Comparison of ENCODE assay signal across 30 cellular contexts in genomic region chr17:16349461-16349860, GRCh38. TPM values are rescaled to one million over a fixed set of nuclear protein-coding genes. Genes with fewer than 3 reads are reported as not detected.
DNase-seq lines count a peak whose midpoint lies in the region; ATAC-seq and TF ChIP-seq lines count a peak whose summit lies in the region.
"Had no signal": no experiment of that assay in that cellular context is flagged by ENCODE, and none has a peak within 500 bp of the region (broad histone marks: within the 10 kb centered on the region; RNA-seq: fewer than 3 reads in every experiment).

No MANE protein-coding gene starts in this region.

- no peak for ATAC-seq in upper lobe of right lung
- ATAC-seq: activated CD8-positive, alpha-beta memory T cell treated with anti-CD3 and anti-CD28 coated beads, Interleukin-2, amount 10 ng/mL, durations not matched to agents 7 days and 5 days; gastroesophageal sphincter; lower lobe of right lung had no signal

- no peaks in the 10 kb centered on the region for H3K9me2 ChIP-seq in MM.1S (replicated peaks; ENCODE audit: insufficient read depth, low read length)

- H3K4me2 ChIP-seq in MM.1S (ENCODE audit: low read depth, low read length): no peak overlapping the region

- H4K20me1 ChIP-seq in MM.1S (ENCODE audit: insufficient read depth, low read length): no peaks in the 10 kb centered on the region

- H3K27ac Mint-ChIP-seq in activated naive CD4-positive, alpha-beta T cell treated with anti-CD3 and anti-CD28 coated beads, Interleukin-2, amount 50 U/mL, for 24 hours: peak overlapping the region; percentile 30
- H3K27ac Mint-ChIP-seq in activated naive CD4-positive, alpha-beta T cell treated with anti-CD3 and anti-CD28 coated beads, Interleukin-2, amount 10 ng/mL, durations not matched to agents 7 days and 5 days: no peak overlapping the region
- peak overlapping the region; percentile 55 for H3K27ac Mint-ChIP-seq in glutamatergic neuron (ENCODE audit: unreplicated experiment)
- H3K27ac Mint-ChIP-seq in HFFc6: no peak overlapping the region
- H3K27ac Mint-ChIP-seq: activated CD8-positive, alpha-beta memory T cell treated with anti-CD3 and anti-CD28 coated beads, Interleukin-2, amount 10 ng/mL, durations not matched to agents 7 days and 5 days; activated naive CD8-positive, alpha-beta T cell treated with anti-CD3 and anti-CD28 coated beads, Interleukin-2, amount 10 ng/mL, durations not matched to agents 7 days and 5 days; B cell had no signal

- 0 out of 2 replicates have a peak, but pooled peaks cover 4% of the 10 kb centered on the region for H3K27me3 ChIP-seq in MM.1S (replicated peaks; ENCODE audit: insufficient read depth, low read length)
- no peaks in the 10 kb centered on the region for H3K27me3 ChIP-seq in upper lobe of right lung
- H3K27me3 ChIP-seq: ascending aorta, colonic mucosa, gastroesophageal sphincter, testis had no signal

- no peaks in the 10 kb centered on the region for H3K36me3 ChIP-seq in MM.1S (replicated peaks; ENCODE audit: insufficient read depth, low read length)
- H3K36me3 ChIP-seq in upper lobe of right lung: no peaks in the 10 kb centered on the region

- H3K4me3 ChIP-seq in MM.1S (ENCODE audit: low read length) (no peak overlapping the region), upper lobe of right lung (no peak overlapping the region)
- H3K4me3 ChIP-seq: ascending aorta, colonic mucosa, gastroesophageal sphincter, lower lobe of right lung, testis had no signal

- H3K4me3 Mint-ChIP-seq in activated naive CD4-positive, alpha-beta T cell treated with anti-CD3 and anti-CD28 coated beads, Interleukin-2, amount 50 U/mL, for 24 hours: no peak overlapping the region
- H3K4me3 Mint-ChIP-seq in activated naive CD4-positive, alpha-beta T cell treated with anti-CD3 and anti-CD28 coated beads, Interleukin-2, amount 10 ng/mL, durations not matched to agents 7 days and 5 days: no peak overlapping the region
- H3K4me3 Mint-ChIP-seq in glutamatergic neuron (ENCODE audit: unreplicated experiment) (no peak overlapping the region), HFFc6 (no peak overlapping the region)
- H3K4me3 Mint-ChIP-seq: activated CD8-positive, alpha-beta memory T cell treated with anti-CD3 and anti-CD28 coated beads, Interleukin-2, amount 10 ng/mL, durations not matched to agents 7 days and 5 days; activated naive CD8-positive, alpha-beta T cell treated with anti-CD3 and anti-CD28 coated beads, Interleukin-2, amount 10 ng/mL, durations not matched to agents 7 days and 5 days; B cell; H9 had no signal

- TF ChIP-seq CTCF in MM.1S (IDR thresholded peaks at IDR 0.05; ENCODE audit: low read length) (no peak), glutamatergic neuron (IDR thresholded peaks at IDR 0.05; ENCODE audit: partially characterized antibody, unreplicated experiment) (no peak), upper lobe of right lung (IDR thresholded peaks at IDR 0.05) (no peak), HFFc6 (IDR thresholded peaks at IDR 0.05) (no peak)

- no peak overlapping the region for H3K9ac ChIP-seq in MM.1S (ENCODE audit: low read length)

- CTCF ChIA-PET in activated naive CD4-positive, alpha-beta T cell treated with anti-CD3 and anti-CD28 coated beads, Interleukin-2, amount 10 ng/mL, durations not matched to agents 7 days and 5 days (lab: Charles Lee): interaction anchor here (4.6 kb wide), 1 partner anchor 14 kb away, joined by 28 read pairs; no protein-coding TSS in a partner anchor

- no peak overlapping the region for H2AFZ ChIP-seq in MM.1S (ENCODE audit: low read length)

- H3K9me3 ChIP-seq in MM.1S (replicated peaks; ENCODE audit: insufficient read depth, low read length) (no peaks in the 10 kb centered on the region), upper lobe of right lung (no peaks in the 10 kb centered on the region)
- H3K9me3 ChIP-seq: ascending aorta, colonic mucosa, gastroesophageal sphincter, lower lobe of right lung, testis had no signal

- intact Hi-C loops in upper lobe of right lung (cut with DNase I): no loop called here

- H3K4me1 ChIP-seq in MM.1S (ENCODE audit: low read length) (no peaks in the 10 kb centered on the region; the same call in 1 of the 2 replicates), upper lobe of right lung (peaks cover 12% of the 10 kb centered on the region)
- H3K4me1 ChIP-seq: colonic mucosa had no signal

- DNase-seq in activated naive CD4-positive, alpha-beta T cell treated with anti-CD3 and anti-CD28 coated beads, Interleukin-2, amount 10 ng/mL, durations not matched to agents 7 days and 5 days: no peak
- DNase-seq in MM.1S (peak; percentile 28), glutamatergic neuron (no peak), upper lobe of right lung (peak; percentile 40), NCI-H2227 (lab: John Stamatoyannopoulos, UW; ENCODE audit: unreplicated experiment) (no peak), HFFc6 (no peak)
- DNase-seq: ACHN; activated CD8-positive, alpha-beta memory T cell treated with anti-CD3 and anti-CD28 coated beads, Interleukin-2, amount 10 ng/mL, durations not matched to agents 7 days and 5 days; activated naive CD8-positive, alpha-beta T cell treated with anti-CD3 and anti-CD28 coated beads, Interleukin-2, amount 10 ng/mL, durations not matched to agents 7 days and 5 days; CD8-positive, alpha-beta memory T cell; colonic mucosa; DMS153; effector CD8-positive, alpha-beta T cell; H9; hippocampal formation; lower lobe of right lung; midbrain; naive B cell; NCI-H1048; NCI-H2107; NCI-H446; NCI-H774; stimulated activated naive CD4-positive, alpha-beta T cell treated with Interleukin-2 at 50 U/mL for 16 hours; SW 1271; T1000; testis had no signal

- H3K4me1 Mint-ChIP-seq in activated naive CD4-positive, alpha-beta T cell treated with anti-CD3 and anti-CD28 coated beads, Interleukin-2, amount 50 U/mL, for 24 hours: peaks cover 20% of the 10 kb centered on the region
- H3K4me1 Mint-ChIP-seq in activated naive CD4-positive, alpha-beta T cell treated with anti-CD3 and anti-CD28 coated beads, Interleukin-2, amount 10 ng/mL, durations not matched to agents 7 days and 5 days: peaks cover 24% of the 10 kb centered on the region
- peaks cover 11% of the 10 kb centered on the region for H3K4me1 Mint-ChIP-seq in glutamatergic neuron (ENCODE audit: low read depth, unreplicated experiment)
- peaks cover 15% of the 10 kb centered on the region for H3K4me1 Mint-ChIP-seq in HFFc6 (ENCODE audit: low read depth)

- H3K9me3 Mint-ChIP-seq in activated naive CD4-positive, alpha-beta T cell treated with anti-CD3 and anti-CD28 coated beads, Interleukin-2, amount 50 U/mL, for 24 hours: no peaks in the 10 kb centered on the region
- H3K9me3 Mint-ChIP-seq in activated naive CD4-positive, alpha-beta T cell treated with anti-CD3 and anti-CD28 coated beads, Interleukin-2, amount 10 ng/mL, durations not matched to agents 7 days and 5 days: no peaks in the 10 kb centered on the region
- H3K9me3 Mint-ChIP-seq in glutamatergic neuron (ENCODE audit: unreplicated experiment): peaks cover 18% of the 10 kb centered on the region
- H3K9me3 Mint-ChIP-seq in HFFc6: no peaks in the 10 kb centered on the region
- H3K9me3 Mint-ChIP-seq: activated naive CD8-positive, alpha-beta T cell treated with anti-CD3 and anti-CD28 coated beads, Interleukin-2, amount 10 ng/mL, durations not matched to agents 7 days and 5 days; CD8-positive, alpha-beta memory T cell; H9; naive B cell had no signal

- H3K79me2 ChIP-seq in MM.1S (ENCODE audit: low read length): no peaks in the 10 kb centered on the region

- H3F3A ChIP-seq in MM.1S (ENCODE audit: insufficient read depth, low read length): no peaks in the 10 kb centered on the region

- H3K27me3 Mint-ChIP-seq in activated naive CD4-positive, alpha-beta T cell treated with anti-CD3 and anti-CD28 coated beads, Interleukin-2, amount 50 U/mL, for 24 hours: no peaks in the 10 kb centered on the region
- H3K27me3 Mint-ChIP-seq in activated naive CD4-positive, alpha-beta T cell treated with anti-CD3 and anti-CD28 coated beads, Interleukin-2, amount 10 ng/mL, durations not matched to agents 7 days and 5 days: peaks cover 9% of the 10 kb centered on the region
- peaks cover 14% of the 10 kb centered on the region for H3K27me3 Mint-ChIP-seq in glutamatergic neuron (ENCODE audit: unreplicated experiment)
- H3K27me3 Mint-ChIP-seq in HFFc6 (ENCODE audit: insufficient read depth): peaks cover 7% of the 10 kb centered on the region
- H3K27me3 Mint-ChIP-seq: activated naive CD8-positive, alpha-beta T cell treated with anti-CD3 and anti-CD28 coated beads, Interleukin-2, amount 10 ng/mL, durations not matched to agents 7 days and 5 days; B cell; naive B cell had no signal

- H3K27ac ChIP-seq in MM.1S (ENCODE audit: low read length): no peak overlapping the region
- H3K27ac ChIP-seq in upper lobe of right lung: no peak overlapping the region
- H3K27ac ChIP-seq: ascending aorta, colonic mucosa, gastroesophageal sphincter, lower lobe of right lung had no signal

- peaks cover 6% of the 10 kb centered on the region for H3K36me3 Mint-ChIP-seq in activated naive CD4-positive, alpha-beta T cell treated with anti-CD3 and anti-CD28 coated beads, Interleukin-2, amount 50 U/mL, for 24 hours
- peaks cover 7% of the 10 kb centered on the region for H3K36me3 Mint-ChIP-seq in activated naive CD4-positive, alpha-beta T cell treated with anti-CD3 and anti-CD28 coated beads, Interleukin-2, amount 10 ng/mL, durations not matched to agents 7 days and 5 days
- H3K36me3 Mint-ChIP-seq in glutamatergic neuron (ENCODE audit: unreplicated experiment): no peaks in the 10 kb centered on the region
- no peaks in the 10 kb centered on the region for H3K36me3 Mint-ChIP-seq in HFFc6 (ENCODE audit: low read depth)

RNA-seq across cellular contexts. Expression of gene CENPV, which starts 3.8 kb away (rescaled TPM):
- total RNA-seq in glutamatergic neuron (ENCODE audit: unreplicated experiment) (178 TPM), upper lobe of right lung (10.4 TPM)
- 10 to 100 TPM; 12.2 to 22.4 (median 15.2) TPM for total RNA-seq in HFFc6 (2021; fragmentation: NEBNext Ultra II Directional; extraction: Animal tissue kit (Norgen Biotek cat#: 25700))

RNA-seq across cellular contexts. Expression of gene UBB, which starts 31.4 kb away (rescaled TPM):
- total RNA-seq in glutamatergic neuron (ENCODE audit: unreplicated experiment) (1,286 TPM), upper lobe of right lung (1,410 TPM)
- 1,000 to 10,000 TPM; 1,553 to 1,785 (median 1,678) TPM for total RNA-seq in HFFc6 (2021; fragmentation: NEBNext Ultra II Directional; extraction: Animal tissue kit (Norgen Biotek cat#: 25700))

Comparison
In these comparisons a context has a peak if more than half of its experiments do, and no peak if none do; other contexts are left out.
1. H3K27ac Mint-ChIP-seq: peak in activated naive CD4-positive, alpha-beta T cell treated with anti-CD3 and anti-CD28 coated beads, Interleukin-2, amount 50 U/mL, for 24 hours (single experiment) and glutamatergic neuron (single experiment); none in activated naive CD4-positive, alpha-beta T cell treated with anti-CD3 and anti-CD28 coated beads, Interleukin-2, amount 10 ng/mL, durations not matched to agents 7 days and 5 days (single experiment) and HFFc6 (single experiment).
2. DNase-seq: peak in MM.1S (single experiment) and upper lobe of right lung (single experiment); none in activated naive CD4-positive, alpha-beta T cell treated with anti-CD3 and anti-CD28 coated beads, Interleukin-2, amount 10 ng/mL, durations not matched to agents 7 days and 5 days (single experiment), glutamatergic neuron (single experiment), NCI-H2227 (single experiment) and HFFc6 (single experiment).